ENCODE assay signal across 21 cellular contexts in genomic region chr13:80928241-80928640, GRCh38.
"Had no signal": no experiment of that assay in that cellular context is flagged by ENCODE, and none has a peak within 500 bp of the region (broad histone marks: within the 10 kb centered on the region; RNA-seq: fewer than 3 reads in every experiment).

No MANE protein-coding gene starts in this region.

- H3K4me3 ChIP-seq: coronary artery, dorsolateral prefrontal cortex, esophagus muscularis mucosa, gastroesophageal sphincter, heart left ventricle, left lung, lower lobe of right lung, mucosa of descending colon had no signal

- H3K27ac ChIP-seq: coronary artery, dorsolateral prefrontal cortex, esophagus muscularis mucosa, foreskin keratinocyte, gastroesophageal sphincter, heart left ventricle, left lung, lower lobe of right lung had no signal

- H3K4me3 Mint-ChIP-seq: mesothelial cell of epicardium had no signal

- ATAC-seq: foreskin keratinocyte, gastroesophageal sphincter, heart left ventricle, left cardiac atrium, left lung, left ventricle myocardium superior, lower lobe of right lung, mucosa of descending colon had no signal

- H3K9me3 ChIP-seq: esophagus muscularis mucosa, gastroesophageal sphincter, heart left ventricle, left lung, lower lobe of right lung, mucosa of descending colon had no signal

- H3K36me3 ChIP-seq: esophagus muscularis mucosa, gastroesophageal sphincter, heart left ventricle, left lung, lower lobe of right lung had no signal

- FAIRE-seq: colon, endothelial cell of umbilical vein, islet of Langerhans, keratinocyte had no signal

- H3K36me3 Mint-ChIP-seq: mesothelial cell of epicardium had no signal

- H3K27ac Mint-ChIP-seq: mesothelial cell of epicardium had no signal

- H3K4me1 ChIP-seq: esophagus muscularis mucosa, foreskin keratinocyte, gastroesophageal sphincter, left lung, lower lobe of right lung had no signal

- H3K27me3 ChIP-seq: dorsolateral prefrontal cortex, esophagus muscularis mucosa, foreskin keratinocyte, gastroesophageal sphincter, heart left ventricle, left lung had no signal

- DNase-seq: dermis blood vessel endothelial cell; dorsolateral prefrontal cortex; effector CD4-positive, alpha-beta T cell; effector memory CD4-positive, alpha-beta T cell; foreskin keratinocyte; heart left ventricle; hippocampal formation; left cardiac atrium; left lung; left ventricle myocardium superior; lower lobe of right lung; mesenchymal stem cell; mucosa of descending colon had no signal
